In the genomic region with DNA sequence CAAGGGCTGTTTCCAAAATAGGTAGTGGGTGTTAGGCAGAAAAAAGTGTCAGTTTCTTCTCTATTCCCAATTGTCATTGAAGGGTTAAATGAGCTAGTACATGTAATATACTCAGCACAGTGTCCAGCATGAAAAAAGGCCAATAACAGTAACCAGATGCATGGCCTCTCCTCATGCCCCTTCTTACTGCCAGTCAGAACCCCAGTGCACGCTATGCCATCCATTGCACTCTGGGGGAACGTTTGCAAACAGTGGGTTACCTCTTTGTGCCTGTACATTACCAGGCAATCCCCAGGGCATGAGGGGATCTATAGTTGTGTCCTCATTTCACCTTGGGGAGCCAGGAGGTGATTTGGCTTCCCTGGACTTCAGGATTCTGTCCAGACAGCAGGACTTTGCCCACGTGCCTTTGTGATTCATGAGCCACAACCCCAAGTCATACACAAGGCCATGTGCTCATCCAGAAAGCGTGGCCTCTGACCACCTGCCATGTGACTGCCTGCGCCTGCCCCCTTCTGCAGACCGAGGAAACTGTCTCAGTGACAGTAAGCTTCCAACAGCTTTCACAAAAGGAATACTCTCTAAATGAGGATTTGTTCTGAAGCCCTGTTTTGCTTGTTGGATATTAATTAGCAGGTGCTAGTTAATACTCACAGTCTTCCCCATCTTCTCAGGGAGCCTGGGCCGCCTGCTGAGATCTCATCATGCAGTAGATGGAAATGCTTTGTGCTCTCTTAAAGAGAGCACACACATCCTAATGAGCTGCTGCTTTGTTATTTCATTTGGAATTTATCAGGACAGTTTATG, we compare ENCODE assay signal across 1 cellular context.
A peak's percentile ranks its signal among the peaks of the same experiment; 100 is the strongest.
TF ChIP-seq lines count a peak whose summit lies in the region.

No MANE protein-coding gene starts in this region.

TF ChIP-seq in HepG2, 621 proteins besides CTCF, POLR2A, EP300 and RAD21 (continued from another document and continues in another):
- TF ChIP-seq, protein P1, sequence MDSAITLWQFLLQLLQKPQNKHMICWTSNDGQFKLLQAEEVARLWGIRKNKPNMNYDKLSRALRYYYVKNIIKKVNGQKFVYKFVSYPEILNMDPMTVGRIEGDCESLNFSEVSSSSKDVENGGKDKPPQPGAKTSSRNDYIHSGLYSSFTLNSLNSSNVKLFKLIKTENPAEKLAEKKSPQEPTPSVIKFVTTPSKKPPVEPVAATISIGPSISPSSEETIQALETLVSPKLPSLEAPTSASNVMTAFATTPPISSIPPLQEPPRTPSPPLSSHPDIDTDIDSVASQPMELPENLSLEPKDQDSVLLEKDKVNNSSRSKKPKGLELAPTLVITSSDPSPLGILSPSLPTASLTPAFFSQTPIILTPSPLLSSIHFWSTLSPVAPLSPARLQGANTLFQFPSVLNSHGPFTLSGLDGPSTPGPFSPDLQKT (CRISPR knock-in tag; IDR thresholded peaks at IDR 0.05; ENCODE audit: borderline replicate concordance) = no peak
- TF ChIP-seq ZNF768 (CRISPR knock-in tag; IDR thresholded peaks at IDR 0.05) (0 out of 2 replicates have a peak, but pooled peaks have one; percentile 21), ZSCAN5A (CRISPR knock-in tag; IDR thresholded peaks at IDR 0.05; ENCODE audit: borderline replicate concordance) (peak; percentile 94), EZH2 (conservative IDR thresholded peaks at IDR 0.05; ENCODE audit: low read depth, low read length) (no peak), NBN (conservative IDR thresholded peaks at IDR 0.05) (no peak), ZNF7 (CRISPR knock-in tag; IDR thresholded peaks at IDR 0.05) (no peak), TBX3 (IDR thresholded peaks at IDR 0.05; ENCODE audit: borderline replicate concordance) (no peak), ZNF550 (CRISPR knock-in tag; IDR thresholded peaks at IDR 0.05; ENCODE audit: borderline replicate concordance) (no peak), MYNN (CRISPR knock-in tag; IDR thresholded peaks at IDR 0.05; ENCODE audit: low read depth) (no peak), CERS6 (CRISPR knock-in tag; IDR thresholded peaks at IDR 0.05) (peak; percentile 97), SKI (IDR thresholded peaks at IDR 0.05; ENCODE audit: partially characterized antibody) (peak; percentile 85), ISX (CRISPR knock-in tag; conservative IDR thresholded peaks at IDR 0.05) (peak; percentile 92; the same call in 1 of the 2 replicates), AGO1 (IDR thresholded peaks at IDR 0.05; ENCODE audit: low read depth, low read length, poor library complexity, severe bottlenecking) (no peak), SRF (IDR thresholded peaks at IDR 0.05; ENCODE audit: low read depth, low read length) (no peak), SP5 (CRISPR knock-in tag; IDR thresholded peaks at IDR 0.05; ENCODE audit: borderline replicate concordance, low read depth) (peak; percentile 34; the same call in 1 of the 2 replicates), ELF3 (CRISPR knock-in tag; IDR thresholded peaks at IDR 0.05) (peak; percentile 95), ZNF362 (CRISPR knock-in tag; IDR thresholded peaks at IDR 0.05; ENCODE audit: borderline replicate concordance) (no peak), SALL1 (CRISPR knock-in tag; IDR thresholded peaks at IDR 0.05) (peak; percentile 100), HMGA1 (CRISPR knock-in tag; conservative IDR thresholded peaks at IDR 0.05) (no peak), ZNF749 (CRISPR knock-in tag; IDR thresholded peaks at IDR 0.05; ENCODE audit: borderline replicate concordance) (peak; percentile 94), ELF1 (CRISPR knock-in tag; IDR thresholded peaks at IDR 0.05) (0 out of 2 replicates have a peak, but pooled peaks have one; percentile 32), ZNF329 (CRISPR knock-in tag; IDR thresholded peaks at IDR 0.05; ENCODE audit: low read depth) (peak; percentile 79; the same call in 1 of the 2 replicates), CREB1 (IDR thresholded peaks at IDR 0.05) (no peak), CREB1 (CRISPR knock-in tag; IDR thresholded peaks at IDR 0.05) (peak; percentile 21; the same call in 1 of the 2 replicates), ZNF460 (CRISPR knock-in tag; IDR thresholded peaks at IDR 0.05; ENCODE audit: borderline replicate concordance) (no peak), MAF1 (CRISPR knock-in tag; IDR thresholded peaks at IDR 0.05; ENCODE audit: borderline replicate concordance) (no peak), ZFP36L1 (CRISPR knock-in tag; IDR thresholded peaks at IDR 0.05) (peak; percentile 100), RORA (CRISPR knock-in tag; IDR thresholded peaks at IDR 0.05) (no peak), ZNF710 (CRISPR knock-in tag; IDR thresholded peaks at IDR 0.05; ENCODE audit: borderline replicate concordance) (no peak), BHLHE40 (IDR thresholded peaks at IDR 0.05; ENCODE audit: low read length) (peak; percentile 89), ZNF713 (CRISPR knock-in tag; IDR thresholded peaks at IDR 0.05) (peak; percentile 86; the same call in 1 of the 2 replicates), ZNF75D (CRISPR knock-in tag; IDR thresholded peaks at IDR 0.05; ENCODE audit: borderline replicate concordance) (peak; percentile 85; the same call in 1 of the 2 replicates), YEATS4 (CRISPR knock-in tag; IDR thresholded peaks at IDR 0.05; ENCODE audit: borderline replicate concordance) (peak; percentile 84)
- TF ChIP-seq, protein P2, sequence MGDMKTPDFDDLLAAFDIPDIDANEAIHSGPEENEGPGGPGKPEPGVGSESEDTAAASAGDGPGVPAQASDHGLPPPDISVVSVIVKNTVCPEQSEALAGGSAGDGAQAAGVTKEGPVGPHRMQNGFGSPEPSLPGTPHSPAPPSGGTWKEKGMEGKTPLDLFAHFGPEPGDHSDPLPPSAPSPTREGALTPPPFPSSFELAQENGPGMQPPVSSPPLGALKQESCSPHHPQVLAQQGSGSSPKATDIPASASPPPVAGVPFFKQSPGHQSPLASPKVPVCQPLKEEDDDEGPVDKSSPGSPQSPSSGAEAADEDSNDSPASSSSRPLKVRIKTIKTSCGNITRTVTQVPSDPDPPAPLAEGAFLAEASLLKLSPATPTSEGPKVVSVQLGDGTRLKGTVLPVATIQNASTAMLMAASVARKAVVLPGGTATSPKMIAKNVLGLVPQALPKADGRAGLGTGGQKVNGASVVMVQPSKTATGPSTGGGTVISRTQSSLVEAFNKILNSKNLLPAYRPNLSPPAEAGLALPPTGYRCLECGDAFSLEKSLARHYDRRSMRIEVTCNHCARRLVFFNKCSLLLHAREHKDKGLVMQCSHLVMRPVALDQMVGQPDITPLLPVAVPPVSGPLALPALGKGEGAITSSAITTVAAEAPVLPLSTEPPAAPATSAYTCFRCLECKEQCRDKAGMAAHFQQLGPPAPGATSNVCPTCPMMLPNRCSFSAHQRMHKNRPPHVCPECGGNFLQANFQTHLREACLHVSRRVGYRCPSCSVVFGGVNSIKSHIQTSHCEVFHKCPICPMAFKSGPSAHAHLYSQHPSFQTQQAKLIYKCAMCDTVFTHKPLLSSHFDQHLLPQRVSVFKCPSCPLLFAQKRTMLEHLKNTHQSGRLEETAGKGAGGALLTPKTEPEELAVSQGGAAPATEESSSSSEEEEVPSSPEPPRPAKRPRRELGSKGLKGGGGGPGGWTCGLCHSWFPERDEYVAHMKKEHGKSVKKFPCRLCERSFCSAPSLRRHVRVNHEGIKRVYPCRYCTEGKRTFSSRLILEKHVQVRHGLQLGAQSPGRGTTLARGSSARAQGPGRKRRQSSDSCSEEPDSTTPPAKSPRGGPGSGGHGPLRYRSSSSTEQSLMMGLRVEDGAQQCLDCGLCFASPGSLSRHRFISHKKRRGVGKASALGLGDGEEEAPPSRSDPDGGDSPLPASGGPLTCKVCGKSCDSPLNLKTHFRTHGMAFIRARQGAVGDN (CRISPR knock-in tag; IDR thresholded peaks at IDR 0.05) = peak; percentile 99
- TF ChIP-seq, protein P3, sequence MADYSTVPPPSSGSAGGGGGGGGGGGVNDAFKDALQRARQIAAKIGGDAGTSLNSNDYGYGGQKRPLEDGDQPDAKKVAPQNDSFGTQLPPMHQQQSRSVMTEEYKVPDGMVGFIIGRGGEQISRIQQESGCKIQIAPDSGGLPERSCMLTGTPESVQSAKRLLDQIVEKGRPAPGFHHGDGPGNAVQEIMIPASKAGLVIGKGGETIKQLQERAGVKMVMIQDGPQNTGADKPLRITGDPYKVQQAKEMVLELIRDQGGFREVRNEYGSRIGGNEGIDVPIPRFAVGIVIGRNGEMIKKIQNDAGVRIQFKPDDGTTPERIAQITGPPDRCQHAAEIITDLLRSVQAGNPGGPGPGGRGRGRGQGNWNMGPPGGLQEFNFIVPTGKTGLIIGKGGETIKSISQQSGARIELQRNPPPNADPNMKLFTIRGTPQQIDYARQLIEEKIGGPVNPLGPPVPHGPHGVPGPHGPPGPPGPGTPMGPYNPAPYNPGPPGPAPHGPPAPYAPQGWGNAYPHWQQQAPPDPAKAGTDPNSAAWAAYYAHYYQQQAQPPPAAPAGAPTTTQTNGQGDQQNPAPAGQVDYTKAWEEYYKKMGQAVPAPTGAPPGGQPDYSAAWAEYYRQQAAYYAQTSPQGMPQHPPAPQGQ (CRISPR knock-in tag; IDR thresholded peaks at IDR 0.05; ENCODE audit: borderline replicate concordance) = no peak
- TF ChIP-seq, protein P4, sequence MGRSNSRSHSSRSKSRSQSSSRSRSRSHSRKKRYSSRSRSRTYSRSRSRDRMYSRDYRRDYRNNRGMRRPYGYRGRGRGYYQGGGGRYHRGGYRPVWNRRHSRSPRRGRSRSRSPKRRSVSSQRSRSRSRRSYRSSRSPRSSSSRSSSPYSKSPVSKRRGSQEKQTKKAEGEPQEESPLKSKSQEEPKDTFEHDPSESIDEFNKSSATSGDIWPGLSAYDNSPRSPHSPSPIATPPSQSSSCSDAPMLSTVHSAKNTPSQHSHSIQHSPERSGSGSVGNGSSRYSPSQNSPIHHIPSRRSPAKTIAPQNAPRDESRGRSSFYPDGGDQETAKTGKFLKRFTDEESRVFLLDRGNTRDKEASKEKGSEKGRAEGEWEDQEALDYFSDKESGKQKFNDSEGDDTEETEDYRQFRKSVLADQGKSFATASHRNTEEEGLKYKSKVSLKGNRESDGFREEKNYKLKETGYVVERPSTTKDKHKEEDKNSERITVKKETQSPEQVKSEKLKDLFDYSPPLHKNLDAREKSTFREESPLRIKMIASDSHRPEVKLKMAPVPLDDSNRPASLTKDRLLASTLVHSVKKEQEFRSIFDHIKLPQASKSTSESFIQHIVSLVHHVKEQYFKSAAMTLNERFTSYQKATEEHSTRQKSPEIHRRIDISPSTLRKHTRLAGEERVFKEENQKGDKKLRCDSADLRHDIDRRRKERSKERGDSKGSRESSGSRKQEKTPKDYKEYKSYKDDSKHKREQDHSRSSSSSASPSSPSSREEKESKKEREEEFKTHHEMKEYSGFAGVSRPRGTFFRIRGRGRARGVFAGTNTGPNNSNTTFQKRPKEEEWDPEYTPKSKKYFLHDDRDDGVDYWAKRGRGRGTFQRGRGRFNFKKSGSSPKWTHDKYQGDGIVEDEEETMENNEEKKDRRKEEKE (IDR thresholded peaks at IDR 0.05) = no peak
- TF ChIP-seq, protein P5, sequence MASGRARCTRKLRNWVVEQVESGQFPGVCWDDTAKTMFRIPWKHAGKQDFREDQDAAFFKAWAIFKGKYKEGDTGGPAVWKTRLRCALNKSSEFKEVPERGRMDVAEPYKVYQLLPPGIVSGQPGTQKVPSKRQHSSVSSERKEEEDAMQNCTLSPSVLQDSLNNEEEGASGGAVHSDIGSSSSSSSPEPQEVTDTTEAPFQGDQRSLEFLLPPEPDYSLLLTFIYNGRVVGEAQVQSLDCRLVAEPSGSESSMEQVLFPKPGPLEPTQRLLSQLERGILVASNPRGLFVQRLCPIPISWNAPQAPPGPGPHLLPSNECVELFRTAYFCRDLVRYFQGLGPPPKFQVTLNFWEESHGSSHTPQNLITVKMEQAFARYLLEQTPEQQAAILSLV (CRISPR knock-in tag; IDR thresholded peaks at IDR 0.05; ENCODE audit: borderline replicate concordance) = peak; percentile 99
- TF ChIP-seq, protein P6, sequence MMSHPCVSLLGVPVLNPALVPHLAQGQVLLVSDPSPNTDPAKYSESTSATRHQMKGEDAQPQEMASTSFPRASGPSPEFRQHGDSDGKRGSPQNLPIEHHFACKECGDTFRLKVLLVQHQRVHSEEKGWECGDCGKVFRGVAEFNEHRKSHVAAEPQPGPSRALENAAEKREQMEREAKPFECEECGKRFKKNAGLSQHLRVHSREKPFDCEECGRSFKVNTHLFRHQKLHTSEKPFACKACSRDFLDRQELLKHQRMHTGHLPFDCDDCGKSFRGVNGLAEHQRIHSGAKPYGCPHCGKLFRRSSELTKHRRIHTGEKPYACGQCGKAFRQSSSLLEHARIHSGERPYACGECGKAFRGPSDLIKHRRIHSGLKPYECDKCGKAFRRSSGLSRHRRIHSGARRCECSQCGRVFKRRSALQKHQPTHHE (CRISPR knock-in tag; IDR thresholded peaks at IDR 0.05; ENCODE audit: borderline replicate concordance) = peak; percentile 96
